Comparison of ENCODE assay signal across 19 cellular contexts in the genomic region with DNA sequence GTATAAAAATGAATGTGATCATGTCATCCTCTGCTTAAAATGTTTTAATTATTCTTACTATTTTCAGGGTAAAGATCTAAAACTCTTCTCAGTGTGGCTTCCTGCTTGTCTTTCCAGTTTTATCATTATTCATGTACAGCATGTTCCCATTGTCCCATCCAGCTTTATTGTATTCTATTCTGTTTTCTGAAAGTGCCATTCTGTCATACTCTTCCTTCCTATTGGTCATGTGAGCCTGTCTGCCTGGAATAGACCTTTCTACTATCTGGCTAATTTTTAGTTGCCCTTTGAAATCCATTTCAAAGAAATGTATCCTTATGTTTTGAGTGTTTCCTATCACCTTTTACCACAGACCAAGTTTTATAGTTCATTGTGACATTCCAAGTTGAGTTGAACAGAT. TPM values are rescaled to one million over a fixed set of nuclear protein-coding genes. Genes with fewer than 3 reads are reported as not detected.
DNase-seq lines count a peak whose midpoint lies in the region; ATAC-seq and TF ChIP-seq lines count a peak whose summit lies in the region.
"Had no signal": no experiment of that assay in that cellular context is flagged by ENCODE, and none has a peak within 500 bp of the region (broad histone marks: within the 10 kb centered on the region; RNA-seq: fewer than 3 reads in every experiment).

No MANE protein-coding gene starts in this region.

- no peaks in the 10 kb centered on the region for H3K27me3 Mint-ChIP-seq in activated T-helper 1 cell treated with anti-CD3 and anti-CD28 coated beads, Interleukin-12 subunit alpha, Interleukin-12 subunit beta, Interleukin-2, Interleukin-4 antibody, amounts not matched to agents 30 ng/mL and 10 ng/mL and 1 ng/mL, durations not matched to agents 14 hours and 24 hours and 36 hours (ENCODE audit: insufficient read depth)
- no peaks in the 10 kb centered on the region for H3K27me3 Mint-ChIP-seq in activated T-cell treated with anti-CD3 and anti-CD28 coated beads, Interleukin-2, amount 50 U/mL, for 4 hours (ENCODE audit: low read depth)

- DNase-seq in Panc1 (ENCODE audit: low read depth, low spot score) (no peak), left lobe of liver (ENCODE audit: low spot score) (no peak), GM13977 (ENCODE audit: low spot score) (no peak)
- DNase-seq in activated T-helper 1 cell treated with anti-CD3 and anti-CD28 coated beads, Interleukin-12 subunit alpha, Interleukin-12 subunit beta, Interleukin-2, Interleukin-4 antibody, amounts not matched to agents 30 ng/mL and 10 ng/mL and 1 ng/mL, durations not matched to agents 14 hours and 24 hours and 36 hours (ENCODE audit: low spot score): no peak
- DNase-seq in activated T-cell treated with anti-CD3 and anti-CD28 coated beads, Interleukin-2, amount 50 U/mL, for 4 hours: no peak
- DNase-seq: CD8-positive, alpha-beta T cell; DND-41; GDM1; IMR-90; Kasumi-1; NCI-H1105 treated with DMSO at 0.1 percent for 48 hours; NCI-H1930; NCI-H510A; NCI-H82; Peyer's patch; SHP77 had no signal

- peak overlapping the region in 1 of 5 donors; percentile 20 for H3K9ac ChIP-seq in subcutaneous abdominal adipose tissue (ENCODE audit: low read length in 5 of 5)

- in situ Hi-C loops in Panc1 (cut with HindIII; ENCODE audit: low pct_unique_long_range_greater_than_20kb, low sequenced_read_pairs): no loop called here
- in situ Hi-C loops in GM13977 (cut with MboI; ENCODE audit: low pct_unique_long_range_greater_than_20kb, low sequenced_read_pairs, unreplicated experiment): no loop called here

- H3K4me3 ChIP-seq in Panc1 (ENCODE audit: low read depth in 2 of 2, low read length in 2 of 2) (no peak overlapping the region), subcutaneous abdominal adipose tissue (ENCODE audit: low read depth in 1 of 5, low read length in 5 of 5) (no peak overlapping the region)
- H3K4me3 ChIP-seq: Peyer's patch had no signal

- H3K9me3 Mint-ChIP-seq in activated T-helper 1 cell treated with anti-CD3 and anti-CD28 coated beads, Interleukin-12 subunit alpha, Interleukin-12 subunit beta, Interleukin-2, Interleukin-4 antibody, amounts not matched to agents 30 ng/mL and 10 ng/mL and 1 ng/mL, durations not matched to agents 14 hours and 24 hours and 36 hours: no peaks in the 10 kb centered on the region
- no peaks in the 10 kb centered on the region for H3K9me3 Mint-ChIP-seq in activated T-cell treated with anti-CD3 and anti-CD28 coated beads, Interleukin-2, amount 50 U/mL, for 4 hours

- no peaks in the 10 kb centered on the region for H3K27me3 ChIP-seq in Panc1 (ENCODE audit: control insufficient read depth, insufficient read depth, low read length)
- no peaks in the 10 kb centered on the region for H3K27me3 ChIP-seq in subcutaneous abdominal adipose tissue (ENCODE audit: control insufficient read depth in 5 of 5, insufficient read depth in 4 of 5, low read length in 5 of 5)
- H3K27me3 ChIP-seq: Peyer's patch had no signal

- TF ChIP-seq CTCF in Panc1 (IDR thresholded peaks at IDR 0.05) (no peak), GM13977 (IDR thresholded peaks at IDR 0.05; ENCODE audit: extremely low read depth, insufficient read depth, missing control alignments) (no peak)

- POLR2A ChIA-PET in Panc1 (lab: Charles Lee): no interaction called here

- no TSS peak for BruUV-seq in Panc1 (replicated peaks; lab: Mats Ljungman, UMichigan)

- no peak overlapping the region for H3K27ac Mint-ChIP-seq in activated T-helper 1 cell treated with anti-CD3 and anti-CD28 coated beads, Interleukin-12 subunit alpha, Interleukin-12 subunit beta, Interleukin-2, Interleukin-4 antibody, amounts not matched to agents 30 ng/mL and 10 ng/mL and 1 ng/mL, durations not matched to agents 14 hours and 24 hours and 36 hours
- H3K27ac Mint-ChIP-seq: CD8-positive, alpha-beta T cell had no signal

- H3K4me3 Mint-ChIP-seq in activated T-helper 1 cell treated with anti-CD3 and anti-CD28 coated beads, Interleukin-12 subunit alpha, Interleukin-12 subunit beta, Interleukin-2, Interleukin-4 antibody, amounts not matched to agents 30 ng/mL and 10 ng/mL and 1 ng/mL, durations not matched to agents 14 hours and 24 hours and 36 hours: no peak overlapping the region
- H3K4me3 Mint-ChIP-seq in activated T-cell treated with anti-CD3 and anti-CD28 coated beads, Interleukin-2, amount 50 U/mL, for 4 hours: no peak overlapping the region
- H3K4me3 Mint-ChIP-seq: CD8-positive, alpha-beta T cell had no signal

- CTCF ChIA-PET in Panc1 (lab: Charles Lee): no interaction called here

- intact Hi-C loops in Panc1 (cut with micrococcal nuclease; ENCODE audit: unreplicated experiment): no loop called here
- intact Hi-C loops in activated T-helper 1 cell treated with anti-CD3 and anti-CD28 coated beads, Interleukin-12 subunit alpha, Interleukin-12 subunit beta, Interleukin-2, Interleukin-4 antibody, amounts not matched to agents 30 ng/mL and 10 ng/mL and 1 ng/mL, durations not matched to agents 14 hours and 24 hours and 36 hours (cut with micrococcal nuclease): no loop called here

- H3K27ac ChIP-seq in Panc1 (ENCODE audit: low read length) (peak overlapping the region; percentile 49; the same call in 1 of the 2 replicates), cingulate gyrus (ENCODE audit: low read depth, low read length) (peak overlapping the region; percentile 77), subcutaneous abdominal adipose tissue (ENCODE audit: low read depth, low read length) (peak overlapping the region; percentile 38)
- H3K27ac ChIP-seq: Peyer's patch had no signal

- H3K36me3 Mint-ChIP-seq in activated T-helper 1 cell treated with anti-CD3 and anti-CD28 coated beads, Interleukin-12 subunit alpha, Interleukin-12 subunit beta, Interleukin-2, Interleukin-4 antibody, amounts not matched to agents 30 ng/mL and 10 ng/mL and 1 ng/mL, durations not matched to agents 14 hours and 24 hours and 36 hours (ENCODE audit: low read depth): peaks cover 24% of the 10 kb centered on the region
- peaks cover 24% of the 10 kb centered on the region for H3K36me3 Mint-ChIP-seq in activated T-cell treated with anti-CD3 and anti-CD28 coated beads, Interleukin-2, amount 50 U/mL, for 4 hours (ENCODE audit: insufficient read depth)

- H3K4me1 ChIP-seq in Panc1 (ENCODE audit: control insufficient read depth, insufficient read depth, low read length) (peaks cover 23% of the 10 kb centered on the region; the same call in 1 of the 2 replicates), subcutaneous abdominal adipose tissue (ENCODE audit: control insufficient read depth in 5 of 5, insufficient read depth in 5 of 5, low read length in 5 of 5) (peaks cover 0 to 21% (median 13%) of the 10 kb centered on the region in 5 donors)

- H3K36me3 ChIP-seq in Panc1 (ENCODE audit: control insufficient read depth, insufficient read depth, low read length) (no peaks in the 10 kb centered on the region; the same call in 1 of the 2 replicates), subcutaneous abdominal adipose tissue (ENCODE audit: control insufficient read depth in 5 of 5, insufficient read depth in 5 of 5, low read length in 5 of 5) (peaks cover 0 to 3% (median 0%) of the 10 kb centered on the region in 5 donors)

- ATAC-seq in Panc1: no peak
- ATAC-seq in left lobe of liver: peak; percentile 63
- no peak for ATAC-seq in HG02610 (IDR thresholded peaks at IDR 0.05; ENCODE audit: unreplicated experiment)
- no peak for ATAC-seq in activated T-cell treated with anti-CD3 and anti-CD28 coated beads, Interleukin-2, amount 50 U/mL, for 4 hours
- ATAC-seq: CD8-positive, alpha-beta T cell had no signal

- H3K9me3 ChIP-seq in Panc1 (ENCODE audit: control insufficient read depth, insufficient read depth, low read depth, low read length) (no peaks in the 10 kb centered on the region; the same call in 1 of the 2 replicates), subcutaneous abdominal adipose tissue (ENCODE audit: control insufficient read depth in 5 of 5, low read length in 5 of 5) (no peaks in the 10 kb centered on the region)
- H3K9me3 ChIP-seq: Peyer's patch had no signal

- no peaks in the 10 kb centered on the region for H3K4me1 Mint-ChIP-seq in activated T-helper 1 cell treated with anti-CD3 and anti-CD28 coated beads, Interleukin-12 subunit alpha, Interleukin-12 subunit beta, Interleukin-2, Interleukin-4 antibody, amounts not matched to agents 30 ng/mL and 10 ng/mL and 1 ng/mL, durations not matched to agents 14 hours and 24 hours and 36 hours (ENCODE audit: low read depth)
- H3K4me1 Mint-ChIP-seq in activated T-cell treated with anti-CD3 and anti-CD28 coated beads, Interleukin-2, amount 50 U/mL, for 4 hours (ENCODE audit: low read depth): peaks cover 9% of the 10 kb centered on the region

RNA-seq across cellular contexts. Expression of gene PALS1, which starts 34.9 kb away (rescaled TPM):
- 52.6 TPM for total RNA-seq in Panc1 (2021; ENCODE audit: unreplicated experiment)
- 23.0 TPM for polyA plus RNA-seq in Panc1 (2012; ENCODE audit: insufficient read length)
- total RNA-seq in left lobe of liver: 15.8 TPM
- 5.2 and 5.6 TPM in 2 replicates for total RNA-seq in activated T-helper 1 cell treated with anti-CD3 and anti-CD28 coated beads, Interleukin-12 subunit alpha, Interleukin-12 subunit beta, Interleukin-2, Interleukin-4 antibody, amounts not matched to agents 30 ng/mL and 10 ng/mL and 1 ng/mL, durations not matched to agents 14 hours and 24 hours and 36 hours
- total RNA-seq in activated T-cell treated with anti-CD3 and anti-CD28 coated beads, Interleukin-2, amount 50 U/mL, for 4 hours: 10 to 100 TPM; 10.6 to 14.5 (median 12.8) TPM
